ENCODE assay signal across 1 cellular context in the genomic region with DNA sequence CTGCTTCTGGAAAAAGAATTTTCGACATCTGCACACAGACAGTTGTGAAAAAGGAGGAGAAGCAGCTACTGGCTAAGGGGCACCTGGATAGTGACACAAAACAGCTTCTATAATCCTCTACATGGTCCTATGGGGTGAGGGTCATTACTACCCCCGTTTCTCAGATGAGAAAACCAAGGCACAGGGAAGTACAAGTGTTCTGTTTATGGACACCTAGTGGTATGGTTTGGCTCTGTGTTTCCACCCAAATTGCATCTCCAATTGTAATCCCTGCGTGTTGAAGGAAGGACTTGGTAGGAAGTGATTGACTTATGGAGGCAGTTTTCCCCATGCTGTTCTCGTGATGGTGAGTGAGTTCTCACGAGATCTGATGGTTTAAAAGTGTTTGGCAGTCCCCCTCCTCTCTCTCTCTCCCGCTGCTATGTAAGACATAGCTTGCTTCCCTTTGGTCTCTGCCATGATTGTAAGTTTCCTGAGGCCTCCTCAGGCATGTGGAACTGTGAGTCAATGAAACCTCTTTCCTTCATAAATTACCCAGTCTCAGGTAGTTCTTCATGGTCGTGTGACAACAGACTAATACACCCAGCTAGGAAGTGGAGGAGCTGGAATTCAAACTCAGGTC.
A peak's percentile ranks its signal among the peaks of the same experiment; 100 is the strongest.
TF ChIP-seq lines count a peak whose summit lies in the region.

No MANE protein-coding gene starts in this region.

TF ChIP-seq in HepG2, 621 proteins besides CTCF, POLR2A, EP300 and RAD21:
- TF ChIP-seq MED1 (CRISPR knock-in tag; IDR thresholded peaks at IDR 0.05) (no peak), BRCA1 (CRISPR knock-in tag; IDR thresholded peaks at IDR 0.05) (no peak), ZNF562 (CRISPR knock-in tag; IDR thresholded peaks at IDR 0.05; ENCODE audit: borderline replicate concordance) (no peak), CHD2 (IDR thresholded peaks at IDR 0.05; ENCODE audit: low read depth, low read length) (peak; percentile 83), CCAR2 (optimal IDR thresholded peaks at IDR 0.05; ENCODE audit: low read depth, low read length) (no peak), RFX5 (IDR thresholded peaks at IDR 0.05; ENCODE audit: low read depth, low read length) (no peak), ZNF281 (CRISPR knock-in tag; IDR thresholded peaks at IDR 0.05; ENCODE audit: borderline replicate concordance) (no peak), ZNF629 (CRISPR knock-in tag; conservative IDR thresholded peaks at IDR 0.05) (peak; percentile 64), SOX13 (IDR thresholded peaks at IDR 0.05) (no peak), SOX13 (CRISPR knock-in tag; conservative IDR thresholded peaks at IDR 0.05 in 1 of 2, IDR thresholded peaks at IDR 0.05 in 1 of 2) (no peak), NR2F6 (IDR thresholded peaks at IDR 0.05) (no peak), NR2F6 (CRISPR knock-in tag; IDR thresholded peaks at IDR 0.05) (no peak), SP140L (CRISPR knock-in tag; IDR thresholded peaks at IDR 0.05; ENCODE audit: borderline replicate concordance) (no peak), ZNF782 (CRISPR knock-in tag; IDR thresholded peaks at IDR 0.05; ENCODE audit: borderline replicate concordance) (no peak), POGZ (CRISPR knock-in tag; IDR thresholded peaks at IDR 0.05) (no peak), ZNF75D (CRISPR knock-in tag; IDR thresholded peaks at IDR 0.05; ENCODE audit: borderline replicate concordance) (no peak), DDIT3 (CRISPR knock-in tag; IDR thresholded peaks at IDR 0.05) (no peak)
